Comparison of ENCODE assay signal across 11 cellular contexts in genomic region chr15:51878446-51879386, GRCh38. TPM values are rescaled to one million over a fixed set of nuclear protein-coding genes. Genes with fewer than 3 reads are reported as not detected.
A peak's percentile ranks its signal among the peaks of the same experiment; 100 is the strongest.
DNase-seq lines count a peak whose midpoint lies in the region; ATAC-seq, FAIRE-seq and TF ChIP-seq lines count a peak whose summit lies in the region.
"Had no signal": no experiment of that assay in that cellular context is flagged by ENCODE, and none has a peak within 500 bp of the region (broad histone marks: within the 10 kb centered on the region; RNA-seq: fewer than 3 reads in every experiment).

No MANE protein-coding gene starts in this region.

- TF ChIP-seq CTCF in A673 (conservative IDR thresholded peaks at IDR 0.05; ENCODE audit: low read depth, low read length) = no peak
- no peak for TF ChIP-seq CTCF in Peyer's patch (IDR thresholded peaks at IDR 0.05)
- no peak for TF ChIP-seq CTCF in esophagus muscularis mucosa (IDR thresholded peaks at IDR 0.05)

- peaks cover 42% of the 10 kb centered on the region for H3K4me1 ChIP-seq in A673 (ENCODE audit: insufficient read depth, low read length, poor library complexity, severe bottlenecking)
- H3K4me1 ChIP-seq in Peyer's patch = peaks cover 0 to 30% (median 0%) of the 10 kb centered on the region in 4 donors
- peaks cover 37 to 51% (median 41%) of the 10 kb centered on the region in 4 donors for H3K4me1 ChIP-seq in esophagus muscularis mucosa

- no peak for FAIRE-seq in H54 (lab: Jason Lieb, UNC)

- H3K4me1 Mint-ChIP-seq in naive B cell = peaks cover 5 to 9% (median 5%) of the 10 kb centered on the region in 3 donors
- peaks cover 11% of the 10 kb centered on the region for H3K4me1 Mint-ChIP-seq in activated naive CD8-positive, alpha-beta T cell treated with anti-CD3 and anti-CD28 coated beads for 36 hours

- 32% methylated on average over 1 of the region's 1 CpG for WGBS in esophagus muscularis mucosa

- TF ChIP-seq EP300 in esophagus muscularis mucosa (IDR thresholded peaks at IDR 0.05) = no peak

- H3K27me3 ChIP-seq in A673 (replicated peaks; ENCODE audit: insufficient read depth, low read depth, low read length, poor library complexity) (no peaks in the 10 kb centered on the region), Peyer's patch (no peaks in the 10 kb centered on the region), esophagus muscularis mucosa (no peaks in the 10 kb centered on the region)

- DNase-seq in A673 (ENCODE audit: low spot score) (peak; percentile 42), Peyer's patch (no peak), esophagus muscularis mucosa (ENCODE audit: extremely low spot score) (no peak), naive B cell (no peak), H54 (ENCODE audit: insufficient read length, low spot score) (no peak), NCI-H2227 (lab: John Stamatoyannopoulos, UW; ENCODE audit: unreplicated experiment) (no peak)
- DNase-seq in activated naive CD8-positive, alpha-beta T cell treated with anti-CD3 and anti-CD28 coated beads for 36 hours = no peak
- DNase-seq: activated CD4-positive, CD25-positive, alpha-beta regulatory T cell; DND-41; effector memory CD4-positive, alpha-beta T cell had no signal

- POLR2A ChIA-PET in A673 (lab: Charles Lee; ENCODE audit: low non-redundant PET) = no interaction called here

- no peak for TF ChIP-seq POLR2A in Peyer's patch (IDR thresholded peaks at IDR 0.05)
- no peak for TF ChIP-seq POLR2A in esophagus muscularis mucosa (IDR thresholded peaks at IDR 0.05; ENCODE audit: low read depth)
- TF ChIP-seq POLR2A in H54 (IDR thresholded peaks at IDR 0.05; ENCODE audit: low read depth, low read length) = no peak

- CTCF ChIA-PET in A673 (lab: Charles Lee) = interaction anchor here (0.6 kb wide), 1 partner anchor 13 kb away, joined by 10 read pairs; no protein-coding TSS in a partner anchor

- H3K27ac Mint-ChIP-seq in naive B cell = peak overlapping the region in 4 of 6 donors; percentile 6 to 64 (median 47)
- no peak overlapping the region for H3K27ac Mint-ChIP-seq in activated naive CD8-positive, alpha-beta T cell treated with anti-CD3 and anti-CD28 coated beads for 36 hours

- H3K27ac ChIP-seq in A673 (ENCODE audit: low read depth, low read length, poor library complexity, severe bottlenecking) = peak overlapping the region; percentile 36
- H3K27ac ChIP-seq in Peyer's patch = peak overlapping the region in 3 of 4 donors; percentile 19 to 55 (median 20)
- H3K27ac ChIP-seq in esophagus muscularis mucosa (replicated peaks in 1 of 4) = peak overlapping the region; percentile 14 to 35 (median 31)

- BruUV-seq in A673 (replicated peaks; lab: Mats Ljungman, UMichigan) = no TSS peak

- peaks cover 14 to 16% of the 10 kb centered on the region in 2 donors for H3K36me3 Mint-ChIP-seq in naive B cell
- H3K36me3 Mint-ChIP-seq in activated naive CD8-positive, alpha-beta T cell treated with anti-CD3 and anti-CD28 coated beads for 36 hours = peaks cover 10% of the 10 kb centered on the region

- intact Hi-C loops in A673 (cut with micrococcal nuclease; ENCODE audit: unreplicated experiment) (no loop called here), esophagus muscularis mucosa (cut with DNase I) (no loop called here)

- H3K36me3 ChIP-seq in A673 (ENCODE audit: insufficient read depth, low read length, poor library complexity, severe bottlenecking) (no peaks in the 10 kb centered on the region), Peyer's patch (peaks cover 0 to 4% (median 0%) of the 10 kb centered on the region in 3 donors), esophagus muscularis mucosa (no peaks in the 10 kb centered on the region)

- no peaks in the 10 kb centered on the region for H3K27me3 Mint-ChIP-seq in naive B cell
- no peaks in the 10 kb centered on the region for H3K27me3 Mint-ChIP-seq in activated naive CD8-positive, alpha-beta T cell treated with anti-CD3 and anti-CD28 coated beads for 36 hours

- no peaks in the 10 kb centered on the region for H3K9me3 Mint-ChIP-seq in naive B cell
- H3K9me3 Mint-ChIP-seq in activated naive CD8-positive, alpha-beta T cell treated with anti-CD3 and anti-CD28 coated beads for 36 hours = no peaks in the 10 kb centered on the region

- no peak overlapping the region for H3K4me3 Mint-ChIP-seq in naive B cell
- no peak overlapping the region for H3K4me3 Mint-ChIP-seq in activated naive CD8-positive, alpha-beta T cell treated with anti-CD3 and anti-CD28 coated beads for 36 hours

- ATAC-seq in naive B cell (ENCODE audit: low read depth in 2 of 2) (no peak), GM18861 (IDR thresholded peaks at IDR 0.05; ENCODE audit: unreplicated experiment) (no peak)

- no peak overlapping the region for H3K4me3 ChIP-seq in A673 (ENCODE audit: low read depth, low read length, poor library complexity, severe bottlenecking)
- no peak overlapping the region for H3K4me3 ChIP-seq in Peyer's patch
- H3K4me3 ChIP-seq in esophagus muscularis mucosa = no peak overlapping the region

- no peaks in the 10 kb centered on the region for H3K9me3 ChIP-seq in A673 (ENCODE audit: low read depth, low read length, poor library complexity, severe bottlenecking)
- H3K9me3 ChIP-seq in Peyer's patch = no peaks in the 10 kb centered on the region
- H3K9me3 ChIP-seq in esophagus muscularis mucosa = no peaks in the 10 kb centered on the region

RNA-seq across cellular contexts. Expression of gene TMOD3, which starts 49.3 kb away (rescaled TPM):
- total RNA-seq in A673 (2021) (66.6 and 70.2 TPM in 2 replicates), Peyer's patch (10 to 100 TPM; 39.3 to 51.8 (median 42.0) TPM), esophagus muscularis mucosa (10 to 100 TPM; 16.2 to 27.9 (median 24.7) TPM)
- 10 to 100 TPM; 19.3 to 30.3 (median 25.2) TPM for polyA plus RNA-seq in naive B cell (ENCODE audit: low read depth in 6 of 6)
- 10 to 100 TPM; 45.9 to 48.9 TPM for total RNA-seq in activated naive CD8-positive, alpha-beta T cell treated with anti-CD3 and anti-CD28 coated beads for 36 hours
